ENCODE assay signal across 7 cellular contexts in genomic region chr13:49652691-49653305, GRCh38. TPM values are rescaled to one million over a fixed set of nuclear protein-coding genes. Genes with fewer than 3 reads are reported as not detected.
DNase-seq lines count a peak whose midpoint lies in the region; ATAC-seq and TF ChIP-seq lines count a peak whose summit lies in the region.

No MANE protein-coding gene starts in this region.

- H4K20me1 ChIP-seq in DOHH2 (ENCODE audit: control insufficient read depth, insufficient read depth, low read depth, low read length) (no peaks in the 10 kb centered on the region), PC-3 (ENCODE audit: low read length) (no peaks in the 10 kb centered on the region)

- H3F3A ChIP-seq in DOHH2 (ENCODE audit: control insufficient read depth, insufficient read depth) (no peaks in the 10 kb centered on the region), PC-3 (ENCODE audit: low read length, unreplicated experiment) (no peaks in the 10 kb centered on the region)

- no TSS peak for BruUV-seq in PC-3 (replicated peaks; lab: Mats Ljungman, UMichigan)

- H3K9me2 ChIP-seq in DOHH2 (replicated peaks; ENCODE audit: control insufficient read depth, low read length) (no peaks in the 10 kb centered on the region), PC-3 (replicated peaks; ENCODE audit: low read length) (no peaks in the 10 kb centered on the region)

- CTCF ChIA-PET in PC-3 (lab: Charles Lee): interaction anchor here (1.0 kb wide), 1 partner anchor 284 kb away, joined by 3 read pairs; the partner anchor contains the start of gene SPRYD7
- CTCF ChIA-PET in CD8-positive, alpha-beta memory T cell (lab: Charles Lee): interaction anchor here (0.9 kb wide), 1 partner anchor 12 kb away, joined by 3 read pairs; no protein-coding TSS in a partner anchor

- TF ChIP-seq CTCF in DOHH2 (IDR thresholded peaks at IDR 0.05; ENCODE audit: low read depth, low read length, poor library complexity, severe bottlenecking) (peak; percentile 46), PC-3 (conservative IDR thresholded peaks at IDR 0.05; ENCODE audit: low read depth, low read length) (peak; percentile 65), natural killer cell (IDR thresholded peaks at IDR 0.05) (peak; percentile 20)

- H3K79me2 ChIP-seq in DOHH2 (ENCODE audit: control insufficient read depth, low read length) (no peaks in the 10 kb centered on the region), PC-3 (ENCODE audit: low read length) (no peaks in the 10 kb centered on the region)

- H3K36me3 Mint-ChIP-seq in natural killer cell: no peaks in the 10 kb centered on the region
- peaks cover under 1 to 6% (median 4%) of the 10 kb centered on the region in 3 donors for H3K36me3 Mint-ChIP-seq in CD8-positive, alpha-beta memory T cell

- H3K9me3 ChIP-seq in DOHH2 (ENCODE audit: control insufficient read depth, insufficient read depth, low read length): no peaks in the 10 kb centered on the region
- H3K9me3 ChIP-seq in PC-3 (ENCODE audit: low read length): no peaks in the 10 kb centered on the region
- H3K9me3 ChIP-seq in CD8-positive, alpha-beta memory T cell (ENCODE audit: low read length): no peaks in the 10 kb centered on the region

- H3K9me3 Mint-ChIP-seq in natural killer cell: no peaks in the 10 kb centered on the region
- H3K9me3 Mint-ChIP-seq in CD8-positive, alpha-beta memory T cell: no peaks in the 10 kb centered on the region

- H3K4me3 ChIP-seq in DOHH2 (ENCODE audit: low read length) (no peak overlapping the region), PC-3 (ENCODE audit: low read length) (no peak overlapping the region)
- no peak overlapping the region for H3K4me3 ChIP-seq in CD8-positive, alpha-beta memory T cell (ENCODE audit: low read length)

- no peak overlapping the region for H3K4me3 Mint-ChIP-seq in natural killer cell
- no peak overlapping the region for H3K4me3 Mint-ChIP-seq in CD8-positive, alpha-beta memory T cell

- H3K4me1 ChIP-seq in DOHH2 (ENCODE audit: control insufficient read depth, low read length) (no peaks in the 10 kb centered on the region), PC-3 (ENCODE audit: insufficient read depth, low read length) (peaks cover 25% of the 10 kb centered on the region)
- H3K4me1 ChIP-seq in CD8-positive, alpha-beta memory T cell (ENCODE audit: insufficient read depth, low read length): no peaks in the 10 kb centered on the region

- no peaks in the 10 kb centered on the region for H3K27me3 Mint-ChIP-seq in natural killer cell (ENCODE audit: low read depth in 2 of 2)
- no peaks in the 10 kb centered on the region for H3K27me3 Mint-ChIP-seq in CD8-positive, alpha-beta memory T cell

- no peak overlapping the region for H3K4me2 ChIP-seq in DOHH2 (ENCODE audit: low read length)
- H3K4me2 ChIP-seq in PC-3 (ENCODE audit: low read length): no peak overlapping the region

- H3K27ac Mint-ChIP-seq in natural killer cell: no peak overlapping the region
- H3K27ac Mint-ChIP-seq in CD8-positive, alpha-beta memory T cell: peak overlapping the region in 1 of 8 donors; percentile 57

- H3K27me3 ChIP-seq in DOHH2 (ENCODE audit: control insufficient read depth, low read length) (no peaks in the 10 kb centered on the region), PC-3 (ENCODE audit: low read length) (no peaks in the 10 kb centered on the region)
- no peaks in the 10 kb centered on the region for H3K27me3 ChIP-seq in CD8-positive, alpha-beta memory T cell (ENCODE audit: insufficient read depth, low read length, poor library complexity, severe bottlenecking)

- no peak overlapping the region for H3K27ac ChIP-seq in DOHH2 (ENCODE audit: low read depth, low read length)
- H3K27ac ChIP-seq in PC-3 (ENCODE audit: low read length): no peak overlapping the region
- H3K27ac ChIP-seq in CD8-positive, alpha-beta memory T cell (ENCODE audit: low read depth, low read length): no peak overlapping the region

- intact Hi-C loops in PC-3 (cut with micrococcal nuclease): loop anchor here (1.0 to 10.0 kb wide), 3 partner anchors 196 to 1260 kb away; partner anchors contain the start of gene SPRYD7
- intact Hi-C loops in natural killer cell (cut with micrococcal nuclease): loop anchor here (10.0 kb wide), 1 partner anchor 1262 kb away; no protein-coding TSS in a partner anchor

- POLR2A ChIA-PET in PC-3 (lab: Charles Lee; ENCODE audit: unreplicated experiment): no interaction called here
- POLR2A ChIA-PET in CD8-positive, alpha-beta memory T cell (lab: Charles Lee): no interaction called here

- no peak overlapping the region for H2AFZ ChIP-seq in PC-3 (ENCODE audit: low read length)

- ATAC-seq in HG03175 (IDR thresholded peaks at IDR 0.05; ENCODE audit: unreplicated experiment): peak; percentile 78
- peak; percentile 55 for ATAC-seq in PC-3
- peak; percentile 30 to 67 (median 54) for ATAC-seq in natural killer cell

- no peak overlapping the region for H3K9ac ChIP-seq in PC-3 (ENCODE audit: low read length)

- H3K36me3 ChIP-seq in DOHH2 (ENCODE audit: control insufficient read depth, low read length) (no peaks in the 10 kb centered on the region), PC-3 (ENCODE audit: low read depth, low read length) (no peaks in the 10 kb centered on the region)
- no peaks in the 10 kb centered on the region for H3K36me3 ChIP-seq in CD8-positive, alpha-beta memory T cell (ENCODE audit: insufficient read depth, low read length)

- H3K4me1 Mint-ChIP-seq in natural killer cell: peaks cover 0 to 5% of the 10 kb centered on the region in 2 donors
- H3K4me1 Mint-ChIP-seq in CD8-positive, alpha-beta memory T cell: peaks cover 0 to 2% (median 0%) of the 10 kb centered on the region in 3 donors

- DNase-seq in PC-3 (peak; percentile 63), ecto neural progenitor cell (ENCODE audit: low spot score) (peak; percentile 66), natural killer cell (no peak), NCI-H1436 treated with DMSO at 0.1 percent for 48 hours (lab: John Stamatoyannopoulos, UW) (no peak)
- no peak for DNase-seq in CD8-positive, alpha-beta memory T cell

RNA-seq across cellular contexts. Expression of gene ARL11, which starts 24.5 kb away (rescaled TPM):
- total RNA-seq in PC-3 (2014; rRNA removed) (not detected in 2 replicates), natural killer cell (1 to 10 TPM in 1 of 3 donors, under 1 TPM in 2; 0.48 to 1.5 (median 0.61) TPM)
- total RNA-seq in CD8-positive, alpha-beta memory T cell: under 1 TPM; 0.20 to 0.38 TPM
- 0.31 TPM for polyA plus RNA-seq in CD8-positive, alpha-beta memory T cell

RNA-seq across cellular contexts. Expression of gene EBPL, which starts 38.5 kb away (rescaled TPM):
- total RNA-seq in PC-3 (2014; rRNA removed): 108 and 118 TPM in 2 replicates
- total RNA-seq in natural killer cell: 10 to 100 TPM in 2 of 3 donors, 1 to 10 TPM in 1; 7.1 to 11.3 (median 10.7) TPM
- total RNA-seq in CD8-positive, alpha-beta memory T cell: 10 to 100 TPM; 47.9 to 51.6 TPM
- 53.3 TPM for polyA plus RNA-seq in CD8-positive, alpha-beta memory T cell

Comparison
In these comparisons a context has a peak if more than half of its experiments do, and no peak if none do; other contexts are left out.
1. DNase-seq: peak in PC-3 (single experiment) and ecto neural progenitor cell (single experiment); none in natural killer cell (single experiment), CD8-positive, alpha-beta memory T cell (0 of 5) and NCI-H1436 treated with DMSO at 0.1 percent for 48 hours (single experiment).
2. Peak in every context shown above with its lines, with median percentiles within 50 percentile points of each other: CTCF ChIP-seq and ATAC-seq.